ENCODE assay signal across 24 cellular contexts in genomic region chr10:121853950-121854349, GRCh38.
A peak's percentile ranks its signal among the peaks of the same experiment; 100 is the strongest.
DNase-seq lines count a peak whose midpoint lies in the region; ATAC-seq, FAIRE-seq and TF ChIP-seq lines count a peak whose summit lies in the region.
"Had no signal": no experiment of that assay in that cellular context is flagged by ENCODE, and none has a peak within 500 bp of the region (broad histone marks: within the 10 kb centered on the region; RNA-seq: fewer than 3 reads in every experiment).

No MANE protein-coding gene starts in this region.

- in situ Hi-C loops in HepG2 (cut with HindIII; ENCODE audit: extremely low pct_ligation_motif_present, low pct_unique_long_range_greater_than_20kb): no loop called here

- no peak for TF ChIP-seq POLR2A in HepG2 (IDR thresholded peaks at IDR 0.05; ENCODE audit: insufficient read depth in 1 of 2, low read depth in 2 of 2, low read length in 2 of 2)

- TF ChIP-seq CTCF in DND-41 (IDR thresholded peaks at IDR 0.05; ENCODE audit: borderline replicate concordance, extremely low read depth, low read length, poor library complexity, severe bottlenecking) (no peak), hepatocyte (IDR thresholded peaks at IDR 0.05; ENCODE audit: poor library complexity) (no peak), HepG2 (CRISPR knock-in tag; IDR thresholded peaks at IDR 0.05) (no peak)

- H3K79me2 ChIP-seq in DND-41 (ENCODE audit: insufficient read depth, low read length) (no peaks in the 10 kb centered on the region), hepatocyte (no peaks in the 10 kb centered on the region), HepG2 (ENCODE audit: insufficient read depth, low read length) (no peaks in the 10 kb centered on the region)

- DNase-seq in DND-41 (no peak), hepatocyte (ENCODE audit: low spot score) (no peak), HepG2 (ENCODE audit: low spot score) (no peak), NCI-H69 (lab: John Stamatoyannopoulos, UW) (no peak), T-helper 9 cell (no peak)
- DNase-seq in Jurkat, Clone E6-1 (ENCODE audit: low read depth, low spot score): peak; percentile 74
- DNase-seq in activated CD4-positive, alpha-beta T cell treated with anti-CD3 and anti-CD28 coated beads for 48 hours: no peak
- no peak for DNase-seq in activated CD4-positive, alpha-beta T cell treated with anti-CD3 and anti-CD28 coated beads, Interleukin-2, amount 50 U/mL, for 48 hours
- DNase-seq: AML-193; Caco-2; Calu3; CD4-positive, alpha-beta T cell; CD8-positive, alpha-beta T cell; DMS79 treated with DMSO at 0.1 percent for 48 hours; EL; GDM1 had no signal

- intact Hi-C loops in HepG2 (cut with micrococcal nuclease; ENCODE audit: unreplicated experiment): no loop called here

- no peak for FAIRE-seq in HepG2 (lab: Jason Lieb, UNC)
- FAIRE-seq: A549, D721Med, GM12878, GM12892, GM18507 had no signal

- no peak overlapping the region for H3K4me3 ChIP-seq in DND-41 (ENCODE audit: low read depth in 1 of 2, low read length in 2 of 2)
- no peak overlapping the region for H3K4me3 ChIP-seq in Jurkat, Clone E6-1 (ENCODE audit: low read length)
- H3K4me3 ChIP-seq in hepatocyte: no peak overlapping the region
- H3K4me3 ChIP-seq in HepG2 (replicated peaks in 1 of 3; ENCODE audit: insufficient read depth in 1 of 3, low read depth in 2 of 3, low read length in 3 of 3): peak overlapping the region in 2 of 3 experiments; percentile 38 to 41; a peak in 2 of 6 replicates
- H3K4me3 ChIP-seq: A549; BLaER1 treated with 17β-estradiol and CSF1 and Interleukin-3, amounts not matched to agents 10 nM and 100 nM; GM12878 had no signal

- no peak for TF ChIP-seq EP300 in HepG2 (IDR thresholded peaks at IDR 0.05; ENCODE audit: low read depth in 2 of 2, low read length in 2 of 2)
- TF ChIP-seq EP300 in HepG2 (CRISPR knock-in tag; IDR thresholded peaks at IDR 0.05; ENCODE audit: borderline replicate concordance): no peak

- H2AFZ ChIP-seq in DND-41 (ENCODE audit: low read depth, low read length) (no peak overlapping the region), hepatocyte (no peak overlapping the region), HepG2 (ENCODE audit: low read length) (no peak overlapping the region)

- no peak overlapping the region for H3K9ac ChIP-seq in DND-41 (ENCODE audit: low read depth, low read length)
- H3K9ac ChIP-seq in HepG2 (ENCODE audit: insufficient read depth, low read depth, low read length): no peak overlapping the region
- H3K9ac ChIP-seq: BLaER1 treated with 17β-estradiol and CSF1 and Interleukin-3, amounts not matched to agents 10 nM and 100 nM had no signal

- no TSS peak for BruUV-seq in HepG2 (replicated peaks; lab: Mats Ljungman, UMichigan)

- no peak for TF ChIP-seq RAD21 in HepG2 (CRISPR knock-in tag; IDR thresholded peaks at IDR 0.05)

- H3K4me1 ChIP-seq in DND-41 (ENCODE audit: insufficient read depth, low read length) (peaks cover 21% of the 10 kb centered on the region), hepatocyte (ENCODE audit: insufficient read depth) (peaks cover 18% of the 10 kb centered on the region), HepG2 (ENCODE audit: insufficient read depth, low read length) (peaks cover 39% of the 10 kb centered on the region)
- H3K4me1 ChIP-seq: A549; BLaER1 treated with 17β-estradiol and CSF1 and Interleukin-3, amounts not matched to agents 10 nM and 100 nM had no signal

- H3K9me2 ChIP-seq in hepatocyte (replicated peaks; ENCODE audit: insufficient read depth): no peaks in the 10 kb centered on the region

- H4K20me1 ChIP-seq in DND-41 (ENCODE audit: insufficient read depth, low read length) (no peaks in the 10 kb centered on the region), hepatocyte (ENCODE audit: insufficient read depth, poor library complexity, severe bottlenecking) (no peaks in the 10 kb centered on the region), HepG2 (ENCODE audit: insufficient read depth, low read length) (no peaks in the 10 kb centered on the region)
- H4K20me1 ChIP-seq: BLaER1 treated with 17β-estradiol and CSF1 and Interleukin-3, amounts not matched to agents 10 nM and 100 nM had no signal

- POLR2A ChIA-PET in HepG2 (lab: Yijun Ruan, JAX): interaction anchor here (1.1 to 1.9 kb wide), 4 partner anchors 12 to 811 kb away, joined by 4 to 10 read pairs (median 4); partner anchors contain the start of gene ATE1

- CTCF ChIA-PET in HepG2 (lab: Yijun Ruan, JAX; ENCODE audit: low intra/inter-chr PET ratio, low total read pairs): no interaction called here

- H3K27me3 ChIP-seq in DND-41 (ENCODE audit: insufficient read depth, low read length, poor library complexity): no peaks in the 10 kb centered on the region
- H3K27me3 ChIP-seq in hepatocyte: no peaks in the 10 kb centered on the region
- H3K27me3 ChIP-seq in HepG2 (ENCODE audit: control insufficient read depth in 1 of 2, insufficient read depth in 2 of 2, low read length in 2 of 2): no peaks in the 10 kb centered on the region
- H3K27me3 ChIP-seq: BLaER1 treated with 17β-estradiol and CSF1 and Interleukin-3, amounts not matched to agents 10 nM and 100 nM had no signal

- H3K27ac ChIP-seq in DND-41 (ENCODE audit: low read length): peak overlapping the region; percentile 24; the same call in 1 of the 2 replicates
- peak overlapping the region; percentile 72 for H3K27ac ChIP-seq in hepatocyte
- peak overlapping the region; percentile 77 for H3K27ac ChIP-seq in HepG2 (ENCODE audit: extremely low read length, insufficient read depth, low read length)
- H3K27ac ChIP-seq: 22Rv1; A549; BLaER1 treated with 17β-estradiol and CSF1 and Interleukin-3, amounts not matched to agents 10 nM and 100 nM; C4-2B had no signal

- peaks cover 17% of the 10 kb centered on the region for H3K9me3 ChIP-seq in DND-41 (ENCODE audit: insufficient read depth, low read length, severe bottlenecking)
- no peaks in the 10 kb centered on the region for H3K9me3 ChIP-seq in hepatocyte (ENCODE audit: low read depth)
- H3K9me3 ChIP-seq in HepG2 (ENCODE audit: low read length): no peaks in the 10 kb centered on the region
- H3K9me3 ChIP-seq: A549 had no signal

- peak; percentile 76 for ATAC-seq in DND-41 (ENCODE audit: insufficient read depth, low read depth)
- peak; percentile 25; the same call in 2 of the 3 replicates for ATAC-seq in HepG2
- ATAC-seq: A549; CD8-positive, alpha-beta T cell; GM12878 had no signal

- H3K36me3 ChIP-seq in DND-41 (ENCODE audit: insufficient read depth, low read length): peaks cover 56% of the 10 kb centered on the region
- peaks cover 3% of the 10 kb centered on the region for H3K36me3 ChIP-seq in hepatocyte (replicated peaks; ENCODE audit: insufficient read depth, low read depth)
- H3K36me3 ChIP-seq in HepG2 (replicated peaks in 1 of 2; ENCODE audit: control insufficient read depth in 1 of 2, insufficient read depth in 2 of 2, low read length in 2 of 2): peaks cover 2 to 19% of the 10 kb centered on the region in 2 experiments; a peak in 3 of 5 replicates

- H3K4me2 ChIP-seq in DND-41 (ENCODE audit: insufficient read depth, low read length): no peak overlapping the region
- H3K4me2 ChIP-seq in hepatocyte: no peak overlapping the region
- H3K4me2 ChIP-seq in HepG2 (ENCODE audit: low read depth, low read length): peak overlapping the region; percentile 77
- H3K4me2 ChIP-seq: A549; BLaER1 treated with 17β-estradiol and CSF1 and Interleukin-3, amounts not matched to agents 10 nM and 100 nM had no signal

TF ChIP-seq in HepG2, 621 proteins besides CTCF, POLR2A, EP300 and RAD21 (continues in another document):
- no peak for TF ChIP-seq RFX5 (IDR thresholded peaks at IDR 0.05; ENCODE audit: low read depth, low read length)
- TF ChIP-seq ZNF431 (CRISPR knock-in tag; IDR thresholded peaks at IDR 0.05; ENCODE audit: borderline replicate concordance, low read depth): no peak
- TF ChIP-seq PAXIP1 (CRISPR knock-in tag; conservative IDR thresholded peaks at IDR 0.05): 0 out of 2 replicates have a peak, but pooled peaks have one; percentile 12
- TF ChIP-seq ZNF121 (CRISPR knock-in tag; IDR thresholded peaks at IDR 0.05): no peak
- TF ChIP-seq GATA4 (IDR thresholded peaks at IDR 0.05; ENCODE audit: borderline replicate concordance, low read depth): no peak
- TF ChIP-seq RBFOX2 (IDR thresholded peaks at IDR 0.05; ENCODE audit: low read depth, low read length): no peak
- no peak for TF ChIP-seq ZNF329 (CRISPR knock-in tag; IDR thresholded peaks at IDR 0.05; ENCODE audit: low read depth)
- no peak for TF ChIP-seq LBX2 (CRISPR knock-in tag; IDR thresholded peaks at IDR 0.05; ENCODE audit: borderline replicate concordance)
- no peak for TF ChIP-seq CREBL2 (CRISPR knock-in tag; IDR thresholded peaks at IDR 0.05; ENCODE audit: borderline replicate concordance)

Comparison
In these comparisons a context has a peak if more than half of its experiments do, and no peak if none do; other contexts are left out.
1. H3K27ac ChIP-seq: peak in every context shown above with its lines; median percentile 77 in HepG2; 72 in hepatocyte; 24 in DND-41.
2. H3K4me3 ChIP-seq: peak in HepG2 (2 of 3); none in DND-41 (0 of 2), Jurkat, Clone E6-1 (single experiment) and hepatocyte (single experiment).